Comparison of ENCODE assay signal across 8 cellular contexts in the genomic region with DNA sequence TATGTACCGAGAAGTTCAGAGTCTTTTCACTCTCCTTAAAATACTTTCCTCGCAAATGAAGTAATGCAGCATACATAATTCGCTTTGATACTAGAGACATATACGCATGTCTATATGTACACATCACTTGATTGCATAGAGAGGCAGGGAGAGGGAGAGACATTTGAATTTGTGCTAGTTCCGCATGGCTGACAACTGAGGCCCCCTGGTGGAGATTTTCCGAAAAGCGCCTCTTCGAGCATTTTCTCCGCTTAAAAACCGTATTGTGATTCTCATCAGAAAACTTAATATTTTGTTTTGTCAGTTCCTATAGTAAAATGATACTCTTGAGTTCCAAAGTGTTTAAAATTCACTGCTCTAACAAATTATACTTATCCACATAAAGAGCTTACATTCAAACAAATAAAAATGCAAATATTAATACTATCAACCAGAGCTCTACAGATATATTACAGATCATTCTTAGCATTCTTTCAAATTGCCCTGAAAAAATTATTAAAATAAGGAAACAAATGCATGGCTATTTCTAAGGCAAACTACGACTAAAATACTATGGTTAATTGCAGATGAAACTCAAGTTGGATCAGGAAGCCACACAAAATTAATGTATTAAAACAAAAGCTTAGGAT. TPM values are rescaled to one million over a fixed set of nuclear protein-coding genes. Genes with fewer than 3 reads are reported as not detected.
DNase-seq lines count a peak whose midpoint lies in the region; ATAC-seq and TF ChIP-seq lines count a peak whose summit lies in the region.

No MANE protein-coding gene starts in this region.

- DNase-seq in GM10248 (ENCODE audit: extremely low spot score) (peak; percentile 51), NCI-H2029 (lab: John Stamatoyannopoulos, UW) (peak; percentile 44), caudate nucleus (lab: John Stamatoyannopoulos, UW) (peak in 38 of 61 donors; percentile 14 to 70 (median 38)), left lobe of liver (ENCODE audit: low spot score) (no peak), mesenteric fat pad (ENCODE audit: low spot score) (no peak)
- DNase-seq in stimulated activated CD4-positive, alpha-beta T cell treated with anti-CD3 and anti-CD28 coated beads, TNF-alpha, amount 100 ng/mL, for 24 hours (ENCODE audit: low read depth in 3 of 3), result peak; percentile 43 to 62 (median 54)

- CTCF ChIA-PET in GM10248 (lab: Yijun Ruan, JAX), result interaction anchor here (0.8 to 9.9 kb wide), 27 partner anchors 11 to 1157 kb away, joined by 3 to 127 read pairs (median 6); a partner anchor contains a TSS

- TF ChIP-seq CTCF in GM10248 (IDR thresholded peaks at IDR 0.05; ENCODE audit: control extremely low read depth, extremely low read depth, low read depth, missing control alignments) (peak; percentile 61), VCaP (conservative IDR thresholded peaks at IDR 0.05) (peak; percentile 79)

- POLR2A ChIA-PET in GM10248 (lab: Yijun Ruan, JAX), result no interaction called here

- ATAC-seq in left lobe of liver (peak; percentile 89), HG02642 (IDR thresholded peaks at IDR 0.05; ENCODE audit: poor library complexity, unreplicated experiment) (no peak)

- H3K27ac ChIP-seq in VCaP (no peak overlapping the region), caudate nucleus (ENCODE audit: low read depth, low read length) (no peak overlapping the region)

RNA-seq across cellular contexts. Expression of a gene that starts 0.6 kb away (rescaled TPM):
- 0.25 TPM for total RNA-seq in left lobe of liver
- total RNA-seq in mesenteric fat pad, result 0.61 TPM

RNA-seq across cellular contexts. Expression of a gene that starts 15.1 kb away (rescaled TPM):
- total RNA-seq in left lobe of liver (16.5 TPM), mesenteric fat pad (24.5 TPM)

Comparison
In these comparisons a context has a peak if more than half of its experiments do, and no peak if none do; other contexts are left out.
1. DNase-seq: peak in GM10248 (single experiment), NCI-H2029 (single experiment), caudate nucleus (38 of 61) and stimulated activated CD4-positive, alpha-beta T cell treated with anti-CD3 and anti-CD28 coated beads, TNF-alpha, amount 100 ng/mL, for 24 hours (3 of 3); none in left lobe of liver (single experiment) and mesenteric fat pad (single experiment).